ENCODE assay signal across 14 cellular contexts in genomic region chr7:158263110-158263963, GRCh38.
A peak's percentile ranks its signal among the peaks of the same experiment; 100 is the strongest.
DNase-seq lines count a peak whose midpoint lies in the region; ATAC-seq and TF ChIP-seq lines count a peak whose summit lies in the region.
"Had no signal": no experiment of that assay in that cellular context is flagged by ENCODE, and none has a peak within 500 bp of the region (broad histone marks: within the 10 kb centered on the region; RNA-seq: fewer than 3 reads in every experiment).

No MANE protein-coding gene starts in this region.

- peak overlapping the region; percentile 65 for H3K9ac ChIP-seq in neuronal stem cell (ENCODE audit: low read depth, low read length, poor library complexity)

- no TSS peak for BruUV-seq in A673 (replicated peaks; lab: Mats Ljungman, UMichigan)

- H3K27me3 ChIP-seq in left ventricle myocardium inferior (ENCODE audit: low read depth) (peaks cover 54% of the 10 kb centered on the region), neuronal stem cell (ENCODE audit: control insufficient read depth in 3 of 3, insufficient read depth in 3 of 3, low read depth in 1 of 3, low read length in 3 of 3) (peaks cover 0 to 8% (median 0%) of the 10 kb centered on the region in 3 experiments), aorta (ENCODE audit: control insufficient read depth in 1 of 2, insufficient read depth in 2 of 2, low read length in 1 of 2) (no peaks in the 10 kb centered on the region), A673 (replicated peaks; ENCODE audit: insufficient read depth, low read depth, low read length, poor library complexity) (no peaks in the 10 kb centered on the region)

- ATAC-seq in left ventricle myocardium superior (no peak), left lobe of liver (peak; percentile 80), aorta (ENCODE audit: low FRiP score) (no peak), HG03565 (IDR thresholded peaks at IDR 0.05; ENCODE audit: unreplicated experiment) (no peak)
- ATAC-seq: HCT116, PC-3 had no signal

- no peaks in the 10 kb centered on the region for H3K79me1 ChIP-seq in neuronal stem cell (ENCODE audit: low read depth, low read length)

- H3K4ac ChIP-seq in neuronal stem cell (ENCODE audit: low read length), result no peak overlapping the region

- no peak overlapping the region for H2AFZ ChIP-seq in neuronal stem cell (ENCODE audit: low read length)

- peak overlapping the region; percentile 99 for H3K14ac ChIP-seq in neuronal stem cell (ENCODE audit: low read length)

- H4K91ac ChIP-seq in neuronal stem cell (ENCODE audit: low read depth, low read length, poor library complexity), result peak overlapping the region; percentile 93

- peak overlapping the region; percentile 0 for H4K8ac ChIP-seq in neuronal stem cell (ENCODE audit: low read depth, low read length)

- H3K36me3 ChIP-seq in left ventricle myocardium inferior (no peaks in the 10 kb centered on the region), neuronal stem cell (replicated peaks in 1 of 2; ENCODE audit: control insufficient read depth in 2 of 2, insufficient read depth in 2 of 2, low read length in 2 of 2) (peaks cover 0 to 6% of the 10 kb centered on the region in 2 donors), aorta (ENCODE audit: control insufficient read depth in 1 of 2, insufficient read depth in 2 of 2, low read length in 1 of 2) (no peaks in the 10 kb centered on the region), A673 (ENCODE audit: insufficient read depth, low read length, poor library complexity, severe bottlenecking) (no peaks in the 10 kb centered on the region)

- peak overlapping the region; percentile 72 for H3K18ac ChIP-seq in neuronal stem cell (ENCODE audit: low read length)

- no peak overlapping the region for H2BK120ac ChIP-seq in neuronal stem cell (ENCODE audit: low read depth, low read length)

- H2AK5ac ChIP-seq in neuronal stem cell (ENCODE audit: low read depth, low read length), result peak overlapping the region; percentile 73

- WGBS in neuronal stem cell (ENCODE audit: extremely low coverage in 2 of 2, insufficient read length in 2 of 2, insufficient replicate concordance in 1 of 2), 2 donors, result no CpG with 5 or more reads among the region's 19 CpGs
- 89 to 90% methylated on average over 19 of the region's 19 CpGs for WGBS in aorta, 2 donors

- H3K4me2 ChIP-seq in neuronal stem cell (ENCODE audit: insufficient read depth, low read length, poor library complexity, severe bottlenecking), result no peak overlapping the region

- TF ChIP-seq CTCF in left ventricle myocardium inferior (IDR thresholded peaks at IDR 0.05; ENCODE audit: borderline replicate concordance) (no peak), A673 (conservative IDR thresholded peaks at IDR 0.05; ENCODE audit: low read depth, low read length) (no peak)

- peak overlapping the region; percentile 35 for H2BK12ac ChIP-seq in neuronal stem cell (ENCODE audit: low read length)

- no peaks in the 10 kb centered on the region for H3K4me1 ChIP-seq in left ventricle myocardium inferior
- H3K4me1 ChIP-seq in neuronal stem cell (ENCODE audit: control insufficient read depth in 2 of 2, insufficient read depth in 1 of 2, low read depth in 1 of 2, low read length in 2 of 2), result peaks cover 0 to 19% of the 10 kb centered on the region in 2 donors
- no peaks in the 10 kb centered on the region for H3K4me1 ChIP-seq in aorta (ENCODE audit: control insufficient read depth in 1 of 2, insufficient read depth in 2 of 2, low read length in 2 of 2)
- H3K4me1 ChIP-seq in A673 (ENCODE audit: insufficient read depth, low read length, poor library complexity, severe bottlenecking), result no peaks in the 10 kb centered on the region

- no peak overlapping the region for H2BK15ac ChIP-seq in neuronal stem cell (ENCODE audit: low read length)

- H3K9me3 ChIP-seq in left ventricle myocardium inferior (replicated peaks) (no peaks in the 10 kb centered on the region), neuronal stem cell (replicated peaks in 1 of 2; ENCODE audit: control insufficient read depth in 2 of 2, insufficient read depth in 1 of 2, low read depth in 1 of 2, low read length in 2 of 2) (peaks cover 0 to 29% of the 10 kb centered on the region in 2 donors), aorta (ENCODE audit: control insufficient read depth, low read length) (peaks cover 1% of the 10 kb centered on the region), A673 (ENCODE audit: low read depth, low read length, poor library complexity, severe bottlenecking) (peaks cover 19% of the 10 kb centered on the region)

- CTCF ChIA-PET in A673 (lab: Charles Lee), result no interaction called here

- H3K27ac ChIP-seq in left ventricle myocardium inferior (replicated peaks) (no peak overlapping the region), neuronal stem cell (replicated peaks; ENCODE audit: low read length) (no peak overlapping the region), aorta (ENCODE audit: low read depth in 1 of 2, low read length in 2 of 2) (no peak overlapping the region), A673 (ENCODE audit: low read depth, low read length, poor library complexity, severe bottlenecking) (no peak overlapping the region)

- POLR2A ChIA-PET in A673 (lab: Charles Lee; ENCODE audit: low non-redundant PET), result no interaction called here

- intact Hi-C loops in left ventricle myocardium superior (cut with micrococcal nuclease), result no loop called here
- intact Hi-C loops in left ventricle myocardium inferior (cut with micrococcal nuclease), result no loop called here
- intact Hi-C loops in aorta (cut with DNase I), result no loop called here
- intact Hi-C loops in A673 (cut with micrococcal nuclease; ENCODE audit: unreplicated experiment), result no loop called here

- no peak overlapping the region for H2BK5ac ChIP-seq in neuronal stem cell (ENCODE audit: low read length)

- H3K4me3 ChIP-seq in left ventricle myocardium inferior (no peak overlapping the region), neuronal stem cell (ENCODE audit: low read length in 2 of 2) (peak overlapping the region in 1 of 2 donors; percentile 21), aorta (ENCODE audit: low read length in 2 of 2) (no peak overlapping the region), A673 (ENCODE audit: low read depth, low read length, poor library complexity, severe bottlenecking) (no peak overlapping the region)

- DNase-seq in left ventricle myocardium superior (peak; percentile 13), left ventricle myocardium inferior (no peak), left lobe of liver (ENCODE audit: low spot score) (peak; percentile 58), neuronal stem cell (ENCODE audit: low spot score) (no peak), aorta (peak; percentile 13 to 48), A673 (ENCODE audit: low spot score) (no peak)
- DNase-seq in stimulated activated CD4-positive, alpha-beta T cell treated with anti-CD3 and anti-CD28 coated beads, Interleukin-2, amount 100 ng/mL, for 24 hours, result no peak
- DNase-seq: 8988T, C1 segment of cervical spinal cord, NCI-H1436 treated with DMSO at 0.1 percent for 48 hours, NCI-H345, PC-3 had no signal

- peak overlapping the region; percentile 47 for H3K23ac ChIP-seq in neuronal stem cell (ENCODE audit: low read depth, low read length, poor library complexity)

Comparison
In these comparisons a context has a peak if more than half of its experiments do, and no peak if none do; other contexts are left out.
1. DNase-seq: peak in left ventricle myocardium superior (single experiment), left lobe of liver (single experiment) and aorta (2 of 2); none in left ventricle myocardium inferior (single experiment), neuronal stem cell (single experiment), A673 (single experiment) and stimulated activated CD4-positive, alpha-beta T cell treated with anti-CD3 and anti-CD28 coated beads, Interleukin-2, amount 100 ng/mL, for 24 hours (0 of 2).